19 cellular contexts compared by ENCODE assay signal in genomic region chr1:32864375-32865019, GRCh38. TPM values are rescaled to one million over a fixed set of nuclear protein-coding genes. Genes with fewer than 3 reads are reported as not detected.
DNase-seq lines count a peak whose midpoint lies in the region; ATAC-seq, FAIRE-seq and TF ChIP-seq lines count a peak whose summit lies in the region.
"Had no signal": no experiment of that assay in that cellular context is flagged by ENCODE, and none has a peak within 500 bp of the region (broad histone marks: within the 10 kb centered on the region; RNA-seq: fewer than 3 reads in every experiment).

No MANE protein-coding gene starts in this region.

- H3K27ac ChIP-seq in K562 (ENCODE audit: extremely low read depth, low read depth, low read length) = no peak overlapping the region

- H2AFZ ChIP-seq in K562 (ENCODE audit: low read depth, low read length) = no peak overlapping the region

- H3K4me3 Mint-ChIP-seq in stimulated activated effector memory CD8-positive, alpha-beta T cell treated with anti-CD3 and anti-CD28 coated beads, Interleukin-12 subunit alpha, Interleukin-12 subunit beta, amount 100 ng/mL, for 72 hours = no peak overlapping the region
- H3K4me3 Mint-ChIP-seq: CD8-positive, alpha-beta T cell; HFFc6 had no signal

- H4K20me1 ChIP-seq in K562 (replicated peaks; ENCODE audit: control insufficient read depth, insufficient read depth, low read length) = no peaks in the 10 kb centered on the region

- BruUV-seq in K562 (replicated peaks; lab: Mats Ljungman, UMichigan) = no TSS peak

- H3K9me3 Mint-ChIP-seq in stimulated activated effector memory CD8-positive, alpha-beta T cell treated with anti-CD3 and anti-CD28 coated beads, Interleukin-12 subunit alpha, Interleukin-12 subunit beta, amount 100 ng/mL, for 72 hours = no peaks in the 10 kb centered on the region
- H3K9me3 Mint-ChIP-seq: CD8-positive, alpha-beta T cell; HFFc6 had no signal

- H3K36me3 ChIP-seq in K562 (ENCODE audit: control insufficient read depth, insufficient read depth, low read length) = peaks cover 31% of the 10 kb centered on the region; the same call in 2 of the 3 replicates

- CTCF ChIA-PET in K562 (lab: Yijun Ruan, JAX; ENCODE audit: low intra/inter-chr PET ratio) = no interaction called here

- no peak overlapping the region for H3K4me3 ChIP-seq in K562

- FAIRE-seq in K562 (lab: Jason Lieb, UNC) = no peak
- FAIRE-seq: H1, RCC 7860 had no signal

- TF ChIP-seq POLR2A in K562 (conservative IDR thresholded peaks at IDR 0.05) = no peak

- peaks cover 20% of the 10 kb centered on the region for H3K36me3 Mint-ChIP-seq in stimulated activated effector memory CD8-positive, alpha-beta T cell treated with anti-CD3 and anti-CD28 coated beads, Interleukin-12 subunit alpha, Interleukin-12 subunit beta, amount 100 ng/mL, for 72 hours

- in situ Hi-C loops in K562 (cut with MboI) = no loop called here

- no peak for TF ChIP-seq EP300 in K562 (IDR thresholded peaks at IDR 0.05; ENCODE audit: low read length)

- H3K4me2 ChIP-seq in K562 (ENCODE audit: insufficient read depth, low read length) = no peak overlapping the region

- H3K4me1 Mint-ChIP-seq in stimulated activated effector memory CD8-positive, alpha-beta T cell treated with anti-CD3 and anti-CD28 coated beads, Interleukin-12 subunit alpha, Interleukin-12 subunit beta, amount 100 ng/mL, for 72 hours = peaks cover 4% of the 10 kb centered on the region

- H3K79me2 ChIP-seq in K562 (ENCODE audit: control insufficient read depth, insufficient read depth, low read length) = no peaks in the 10 kb centered on the region

- intact Hi-C loops in K562 (cut with micrococcal nuclease) (no loop called here), Right ventricle myocardium inferior (cut with DNase I) (no loop called here), head of caudate nucleus (cut with DNase I) (no loop called here)

- no peaks in the 10 kb centered on the region for H3K27me3 ChIP-seq in K562 (ENCODE audit: control insufficient read depth in 2 of 2, insufficient read depth in 2 of 2, low read length in 2 of 2)

- peak overlapping the region; percentile 81 for H3K27ac Mint-ChIP-seq in stimulated activated effector memory CD8-positive, alpha-beta T cell treated with anti-CD3 and anti-CD28 coated beads, Interleukin-12 subunit alpha, Interleukin-12 subunit beta, amount 100 ng/mL, for 72 hours
- H3K27ac Mint-ChIP-seq: CD8-positive, alpha-beta T cell; HFFc6 had no signal

- TF ChIP-seq RAD21 in K562 (CRISPR knock-in tag; conservative IDR thresholded peaks at IDR 0.05 in 1 of 2, IDR thresholded peaks at IDR 0.05 in 1 of 2) = no peak

- H3K9ac ChIP-seq in K562 (ENCODE audit: insufficient read depth in 1 of 2, low read depth in 2 of 2, low read length in 2 of 2) = no peak overlapping the region

- DNase-seq in K562 (ENCODE audit: extremely low read depth in 1 of 4, low spot score in 3 of 4) (no peak), Right ventricle myocardium inferior (ENCODE audit: missing footprints) (no peak), left lobe of liver (ENCODE audit: low spot score) (peak; percentile 88), AG08395 (ENCODE audit: low spot score) (no peak), head of caudate nucleus (no peak)
- DNase-seq in stimulated activated effector memory CD8-positive, alpha-beta T cell treated with anti-CD3 and anti-CD28 coated beads, Interleukin-12 subunit alpha, Interleukin-12 subunit beta, amount 100 ng/mL, for 72 hours (ENCODE audit: low spot score in 2 of 2) = no peak
- DNase-seq in activated CD4-positive, alpha-beta T cell treated with anti-CD3 and anti-CD28 coated beads for 48 hours = no peak
- DNase-seq: HFFc6, Karpas-422, MM.1S, NCI-H1105, NCI-H1694 treated with DMSO at 0.1 percent for 48 hours, NCI-H446 treated with DMSO at 0.1 percent for 48 hours, SIG-M5 had no signal

- POLR2A ChIA-PET in K562 (lab: Yijun Ruan, JAX) = interaction anchor here (1.6 kb wide), 1 partner anchor 88 kb away, joined by 5 read pairs; no protein-coding TSS in a partner anchor

- ATAC-seq in K562 (no peak), Right ventricle myocardium inferior (peak; percentile 55), left lobe of liver (peak; percentile 92), HG03460 (IDR thresholded peaks at IDR 0.05; ENCODE audit: unreplicated experiment) (no peak)
- ATAC-seq in stimulated activated effector memory CD8-positive, alpha-beta T cell treated with anti-CD3 and anti-CD28 coated beads, Interleukin-12 subunit alpha, Interleukin-12 subunit beta, amount 100 ng/mL, for 72 hours = no peak
- ATAC-seq: CD8-positive, alpha-beta T cell had no signal

- no peak for TF ChIP-seq CTCF in K562 (IDR thresholded peaks at IDR 0.05 in 2 of 3, conservative IDR thresholded peaks at IDR 0.05 in 1 of 3; ENCODE audit: insufficient read depth in 2 of 3, low read depth in 1 of 3, low read length in 3 of 3)

- no peaks in the 10 kb centered on the region for H3K9me1 ChIP-seq in K562 (ENCODE audit: control insufficient read depth, insufficient read depth, low read length)

- peaks cover 0 to 3% of the 10 kb centered on the region in 2 experiments; a peak in 1 of 5 replicates for H3K4me1 ChIP-seq in K562 (replicated peaks in 1 of 2; ENCODE audit: control insufficient read depth in 2 of 2, insufficient read depth in 2 of 2, low read length in 2 of 2)

- 88% methylated on average over 8 of the region's 8 CpGs for WGBS in K562 (ENCODE audit: insufficient coverage, low coverage, missing lambda C conversion rate)

- no peaks in the 10 kb centered on the region for H3K9me3 ChIP-seq in K562 (replicated peaks; ENCODE audit: control insufficient read depth, insufficient read depth, low read depth, low read length)

RNA-seq across cellular contexts. Expression of gene FNDC5, which starts 6.2 kb away (rescaled TPM):
- 1.1 and 2.3 TPM in 2 replicates for total RNA-seq in K562 (2011; cell fraction: chromatin; rRNA removed; ENCODE audit: low replicate concordance)
- 1.3 and 2.0 TPM in 2 replicates for total RNA-seq in K562 (2011; cell fraction: nucleolus; rRNA removed)
- total RNA-seq in K562 (2011; cell fraction: nucleoplasm; rRNA removed) = 0.59 and 1.1 TPM in 2 replicates
- total RNA-seq in K562 (2014; rRNA removed) = 0.14 and 0.61 TPM in 2 replicates
- total RNA-seq in K562 (2014; rRNA removed; fragmentation: Illumina TruSeq; extraction: Trizol) = 0.25 and 0.48 TPM in 2 replicates
- total RNA-seq in K562 (2015; rRNA removed; fragmentation: Illumina TruSeq; extraction: Trizol) = 0.22 and 0.41 TPM in 2 replicates
- total RNA-seq in K562 (2021) = 0.38 and 0.56 TPM in 2 replicates
- 2.1 and 2.5 TPM in 2 replicates for polyA plus RNA-seq in K562 (2011; rRNA removed)
- polyA plus RNA-seq in K562 (2011; cell fraction: cytosol; rRNA removed) = 1.3 and 1.6 TPM in 2 replicates
- polyA plus RNA-seq in K562 (2011; cell fraction: nucleus; rRNA removed) = 5.0 and 6.0 TPM in 2 replicates
- 0.42 and 0.81 TPM in 2 replicates for polyA plus RNA-seq in K562 (2012)
- 0.17 and 0.25 TPM in 2 replicates for polyA plus RNA-seq in K562 (2014; fragmentation: Illumina TruSeq; extraction: Trizol)
- under 1 TPM; 0.06 to 0.10 TPM for polyA plus RNA-seq in K562 (2014; fragmentation: Nextera tagmentation; extraction: Ambion mirVana)
- 0.12 and 0.24 TPM in 2 replicates for polyA plus RNA-seq in K562 (2014; rRNA removed)
- 2.6 and 3.1 TPM in 2 replicates for polyA minus RNA-seq in K562 (2011; rRNA and poly(A)+ RNA removed)
- polyA minus RNA-seq in K562 (2011; cell fraction: cytosol; rRNA and poly(A)+ RNA removed) = 0.38 TPM in 1 of 2 replicates, not detected in the other
- 0.13 and 1.3 TPM in 2 replicates for polyA minus RNA-seq in K562 (2011; cell fraction: nucleus; rRNA and poly(A)+ RNA removed)
- total RNA-seq in Right ventricle myocardium inferior = 139 TPM
- 5.4 TPM for total RNA-seq in left lobe of liver
- total RNA-seq: CD8-positive, alpha-beta T cell had no signal

RNA-seq across cellular contexts. Expression of gene HPCA, which starts 21.8 kb away (rescaled TPM):
- total RNA-seq in K562 (2011; cell fraction: chromatin; rRNA removed; ENCODE audit: low replicate concordance) = not detected in 2 replicates
- total RNA-seq in K562 (2011; cell fraction: nucleolus; rRNA removed) = not detected in 2 replicates
- not detected in 2 replicates for total RNA-seq in K562 (2011; cell fraction: nucleoplasm; rRNA removed)
- total RNA-seq in K562 (2014; rRNA removed) (not detected in 2 replicates), K562 (2014; rRNA removed; fragmentation: Illumina TruSeq; extraction: Trizol) (not detected in 2 replicates), K562 (2015; rRNA removed; fragmentation: Illumina TruSeq; extraction: Trizol) (not detected in 2 replicates), K562 (2021) (not detected in 2 replicates), Right ventricle myocardium inferior (not detected), left lobe of liver (not detected)
- polyA plus RNA-seq in K562 (2011; rRNA removed) (not detected in 2 replicates), K562 (2014; fragmentation: Illumina TruSeq; extraction: Trizol) (not detected in 2 replicates), K562 (2014; fragmentation: Nextera tagmentation; extraction: Ambion mirVana) (not detected), K562 (2014; rRNA removed) (not detected in 2 replicates)
- polyA plus RNA-seq in K562 (2011; cell fraction: cytosol; rRNA removed) = not detected in 2 replicates
- not detected in 2 replicates for polyA plus RNA-seq in K562 (2011; cell fraction: nucleus; rRNA removed)
- 0.22 and 0.44 TPM in 2 replicates for polyA plus RNA-seq in K562 (2012)
- not detected in 2 replicates for polyA minus RNA-seq in K562 (2011; rRNA and poly(A)+ RNA removed)
- not detected in 2 replicates for polyA minus RNA-seq in K562 (2011; cell fraction: cytosol; rRNA and poly(A)+ RNA removed)
- not detected in 2 replicates for polyA minus RNA-seq in K562 (2011; cell fraction: nucleus; rRNA and poly(A)+ RNA removed)
- total RNA-seq: CD8-positive, alpha-beta T cell had no signal
- polyA plus RNA-seq: BJ had no signal

RNA-seq across cellular contexts. Expression of gene TMEM54, which starts 36.7 kb away (rescaled TPM):
- 2.4 and 10.2 TPM in 2 replicates for total RNA-seq in K562 (2011; cell fraction: chromatin; rRNA removed; ENCODE audit: low replicate concordance)
- 19.3 and 19.7 TPM in 2 replicates for total RNA-seq in K562 (2011; cell fraction: nucleolus; rRNA removed)
- total RNA-seq in K562 (2011; cell fraction: nucleoplasm; rRNA removed) = 14.0 and 21.6 TPM in 2 replicates
- total RNA-seq in K562 (2014; rRNA removed) (12.8 and 14.5 TPM in 2 replicates), K562 (2014; rRNA removed; fragmentation: Illumina TruSeq; extraction: Trizol) (1.2 and 2.1 TPM in 2 replicates), K562 (2015; rRNA removed; fragmentation: Illumina TruSeq; extraction: Trizol) (3.8 TPM in 2 replicates), K562 (2021) (13.1 and 15.1 TPM in 2 replicates), Right ventricle myocardium inferior (10.9 TPM), left lobe of liver (6.1 TPM)
- polyA plus RNA-seq in K562 (2011; rRNA removed) (16.2 and 31.0 TPM in 2 replicates), K562 (2014; fragmentation: Illumina TruSeq; extraction: Trizol) (8.2 and 11.8 TPM in 2 replicates), K562 (2014; fragmentation: Nextera tagmentation; extraction: Ambion mirVana) (1 to 10 TPM in 1 of 2 experiments, under 1 TPM in 1; 1.00 to 1.7 TPM), K562 (2014; rRNA removed) (9.8 and 13.3 TPM in 2 replicates)
- polyA plus RNA-seq in K562 (2011; cell fraction: cytosol; rRNA removed) = 75.0 and 104 TPM in 2 replicates
- 24.7 and 26.3 TPM in 2 replicates for polyA plus RNA-seq in K562 (2011; cell fraction: nucleus; rRNA removed)
- polyA plus RNA-seq in K562 (2012) = 26.4 and 45.9 TPM in 2 replicates
- 5.4 and 6.5 TPM in 2 replicates for polyA minus RNA-seq in K562 (2011; rRNA and poly(A)+ RNA removed)
- 8.6 and 15.1 TPM in 2 replicates for polyA minus RNA-seq in K562 (2011; cell fraction: cytosol; rRNA and poly(A)+ RNA removed)
- polyA minus RNA-seq in K562 (2011; cell fraction: nucleus; rRNA and poly(A)+ RNA removed) = 4.2 TPM in 2 replicates
- total RNA-seq: CD8-positive, alpha-beta T cell had no signal

RNA-seq across cellular contexts. Expression of gene S100PBP, which starts 47.0 kb away (rescaled TPM):
- 129 and 333 TPM in 2 replicates for total RNA-seq in K562 (2011; cell fraction: chromatin; rRNA removed; ENCODE audit: low replicate concordance)
- 72.0 and 90.1 TPM in 2 replicates for total RNA-seq in K562 (2011; cell fraction: nucleolus; rRNA removed)
- total RNA-seq in K562 (2011; cell fraction: nucleoplasm; rRNA removed) = 168 and 289 TPM in 2 replicates
- total RNA-seq in K562 (2014; rRNA removed) (22.8 and 25.7 TPM in 2 replicates), K562 (2014; rRNA removed; fragmentation: Illumina TruSeq; extraction: Trizol) (60.2 and 71.1 TPM in 2 replicates), K562 (2015; rRNA removed; fragmentation: Illumina TruSeq; extraction: Trizol) (36.3 and 45.2 TPM in 2 replicates), K562 (2021) (39.7 and 51.4 TPM in 2 replicates), Right ventricle myocardium inferior (11.7 TPM), left lobe of liver (10.3 TPM)
- polyA plus RNA-seq in K562 (2011; rRNA removed) (58.9 and 59.8 TPM in 2 replicates), K562 (2014; fragmentation: Illumina TruSeq; extraction: Trizol) (29.4 and 32.9 TPM in 2 replicates), K562 (2014; fragmentation: Nextera tagmentation; extraction: Ambion mirVana) (10 to 100 TPM; 22.9 to 31.8 TPM), K562 (2014; rRNA removed) (29.3 and 37.7 TPM in 2 replicates)
- polyA plus RNA-seq in K562 (2011; cell fraction: cytosol; rRNA removed) = 11.6 and 25.9 TPM in 2 replicates
- 46.3 and 64.2 TPM in 2 replicates for polyA plus RNA-seq in K562 (2011; cell fraction: nucleus; rRNA removed)
- 17.6 and 23.2 TPM in 2 replicates for polyA plus RNA-seq in K562 (2012)
- polyA minus RNA-seq in K562 (2011; rRNA and poly(A)+ RNA removed) = 81.4 and 115 TPM in 2 replicates
- 23.3 and 23.8 TPM in 2 replicates for polyA minus RNA-seq in K562 (2011; cell fraction: cytosol; rRNA and poly(A)+ RNA removed)
- polyA minus RNA-seq in K562 (2011; cell fraction: nucleus; rRNA and poly(A)+ RNA removed) = 27.1 and 58.4 TPM in 2 replicates

RNA-seq across cellular contexts. Expression of gene YARS1, which starts 47.3 kb away (rescaled TPM):
- total RNA-seq in K562 (2011; cell fraction: chromatin; rRNA removed; ENCODE audit: low replicate concordance) = 469 and 618 TPM in 2 replicates
- total RNA-seq in K562 (2011; cell fraction: nucleolus; rRNA removed) = 286 and 302 TPM in 2 replicates
- total RNA-seq in K562 (2011; cell fraction: nucleoplasm; rRNA removed) = 416 and 469 TPM in 2 replicates
- total RNA-seq in K562 (2014; rRNA removed) (336 and 418 TPM in 2 replicates), K562 (2014; rRNA removed; fragmentation: Illumina TruSeq; extraction: Trizol) (207 and 229 TPM in 2 replicates), K562 (2015; rRNA removed; fragmentation: Illumina TruSeq; extraction: Trizol) (127 TPM in 2 replicates), K562 (2021) (276 and 306 TPM in 2 replicates), Right ventricle myocardium inferior (29.8 TPM), left lobe of liver (38.4 TPM)
- polyA plus RNA-seq in K562 (2011; rRNA removed) (166 and 174 TPM in 2 replicates), K562 (2014; fragmentation: Illumina TruSeq; extraction: Trizol) (312 and 330 TPM in 2 replicates), K562 (2014; fragmentation: Nextera tagmentation; extraction: Ambion mirVana) (10 to 100 TPM; 66.2 to 92.8 TPM), K562 (2014; rRNA removed) (182 and 201 TPM in 2 replicates)
- polyA plus RNA-seq in K562 (2011; cell fraction: cytosol; rRNA removed) = 69.3 and 114 TPM in 2 replicates
- polyA plus RNA-seq in K562 (2011; cell fraction: nucleus; rRNA removed) = 229 and 316 TPM in 2 replicates
- polyA plus RNA-seq in K562 (2012) = 197 and 532 TPM in 2 replicates
- 215 and 273 TPM in 2 replicates for polyA minus RNA-seq in K562 (2011; rRNA and poly(A)+ RNA removed)
- 116 and 173 TPM in 2 replicates for polyA minus RNA-seq in K562 (2011; cell fraction: cytosol; rRNA and poly(A)+ RNA removed)
- polyA minus RNA-seq in K562 (2011; cell fraction: nucleus; rRNA and poly(A)+ RNA removed) = 55.7 and 137 TPM in 2 replicates

Comparison
In these comparisons a context has a peak if more than half of its experiments do, and no peak if none do; other contexts are left out.
1. ATAC-seq: peak in Right ventricle myocardium inferior (single experiment) and left lobe of liver (single experiment); none in K562 (single experiment), stimulated activated effector memory CD8-positive, alpha-beta T cell treated with anti-CD3 and anti-CD28 coated beads, Interleukin-12 subunit alpha, Interleukin-12 subunit beta, amount 100 ng/mL, for 72 hours (single experiment) and HG03460 (single experiment).
2. RNA of gene FNDC5, which starts 6.2 kb away (total RNA-seq): 139 TPM in Right ventricle myocardium inferior (single experiment); 5.4 TPM in left lobe of liver (single experiment) and 0.14 to 2.3 TPM in K562; every median in the first group is over 10 times any median in the second.